In the genomic region with DNA sequence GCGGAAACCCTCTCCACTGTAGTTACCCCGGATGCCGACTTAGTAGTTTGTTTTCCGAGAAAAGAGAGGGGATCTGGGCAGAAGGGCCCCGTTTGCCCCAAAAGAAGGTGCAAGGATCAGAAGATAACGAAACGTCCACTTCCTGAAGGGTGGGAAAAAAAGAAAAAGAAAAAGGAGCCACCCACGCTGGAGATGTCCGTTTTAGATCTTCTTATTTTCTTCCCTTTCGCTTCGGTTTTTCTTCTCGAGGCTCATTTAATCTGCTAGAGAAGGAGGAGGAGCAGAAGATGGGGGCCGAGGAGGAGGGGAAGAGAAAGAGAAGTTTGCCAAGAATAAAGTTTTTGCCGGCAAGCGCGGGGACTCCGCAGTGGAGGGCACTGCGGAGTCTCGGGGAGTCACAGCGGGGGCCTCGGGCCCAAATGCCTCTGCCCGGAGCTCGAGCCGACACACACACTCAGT, we compare ENCODE assay signal across 8 cellular contexts. TPM values are rescaled to one million over a fixed set of nuclear protein-coding genes. Genes with fewer than 3 reads are reported as not detected.
A peak's percentile ranks its signal among the peaks of the same experiment; 100 is the strongest.
DNase-seq lines count a peak whose midpoint lies in the region; ATAC-seq and TF ChIP-seq lines count a peak whose summit lies in the region.

No MANE protein-coding gene starts in this region.

- H3K4me3 ChIP-seq in spleen, result peak overlapping the region; percentile 50 to 80 (median 62)
- no peak overlapping the region for H3K4me3 ChIP-seq in Karpas-422 (ENCODE audit: low read length)

- intact Hi-C loops in spleen (cut with DNase I; ENCODE audit: low total_unique reads), result no loop called here

- WGBS in spleen, 5 donors, result 0 to 1% (median 1%) methylated on average over 24 of the region's 24 CpGs

- H3K9me3 ChIP-seq in spleen (no peaks in the 10 kb centered on the region), Karpas-422 (ENCODE audit: low read length) (no peaks in the 10 kb centered on the region)

- H4K20me1 ChIP-seq in Karpas-422 (ENCODE audit: insufficient read depth, low read depth, low read length), result no peaks in the 10 kb centered on the region

- H3K36me3 ChIP-seq in spleen, result no peaks in the 10 kb centered on the region
- no peaks in the 10 kb centered on the region for H3K36me3 ChIP-seq in Karpas-422 (ENCODE audit: insufficient read depth, low read length)

- no peak for TF ChIP-seq POLR2A in spleen (IDR thresholded peaks at IDR 0.05)

- DNase-seq in activated naive CD4-positive, alpha-beta T cell treated with anti-CD3 and anti-CD28 coated beads, Interleukin-2, amount 10 ng/mL, durations not matched to agents 7 days and 5 days, result peak; percentile 63
- DNase-seq in activated naive CD4-positive, alpha-beta T cell treated with anti-CD3 and anti-CD28 coated beads, Interleukin-2, amount 50 U/mL, for 16 hours, result no peak
- DNase-seq in glutamatergic neuron (no peak), spleen (no peak), NCI-H774 (lab: John Stamatoyannopoulos, UW) (no peak), Karpas-422 (no peak)

- H3K4me1 ChIP-seq in spleen (peaks cover 31 to 77% (median 55%) of the 10 kb centered on the region in 6 donors), Karpas-422 (ENCODE audit: low read length) (no peaks in the 10 kb centered on the region)

- peaks cover 37% of the 10 kb centered on the region for H3K36me3 Mint-ChIP-seq in activated naive CD4-positive, alpha-beta T cell treated with anti-CD3 and anti-CD28 coated beads, Interleukin-2, amount 10 ng/mL, durations not matched to agents 7 days and 5 days
- no peaks in the 10 kb centered on the region for H3K36me3 Mint-ChIP-seq in glutamatergic neuron (ENCODE audit: unreplicated experiment)

- no peak overlapping the region for H3K9ac ChIP-seq in Karpas-422 (ENCODE audit: low read length)

- no peaks in the 10 kb centered on the region for H3K9me3 Mint-ChIP-seq in activated naive CD4-positive, alpha-beta T cell treated with anti-CD3 and anti-CD28 coated beads, Interleukin-2, amount 10 ng/mL, durations not matched to agents 7 days and 5 days
- H3K9me3 Mint-ChIP-seq in glutamatergic neuron (ENCODE audit: unreplicated experiment), result peaks cover 13% of the 10 kb centered on the region

- H3K27ac Mint-ChIP-seq in activated naive CD4-positive, alpha-beta T cell treated with anti-CD3 and anti-CD28 coated beads, Interleukin-2, amount 10 ng/mL, durations not matched to agents 7 days and 5 days, result peak overlapping the region; percentile 97
- no peak overlapping the region for H3K27ac Mint-ChIP-seq in glutamatergic neuron (ENCODE audit: unreplicated experiment)

- H3K4me1 Mint-ChIP-seq in activated naive CD4-positive, alpha-beta T cell treated with anti-CD3 and anti-CD28 coated beads, Interleukin-2, amount 10 ng/mL, durations not matched to agents 7 days and 5 days, result peaks cover 30% of the 10 kb centered on the region
- peaks cover 22% of the 10 kb centered on the region for H3K4me1 Mint-ChIP-seq in glutamatergic neuron (ENCODE audit: low read depth, unreplicated experiment)

- H3K27me3 ChIP-seq in spleen (replicated peaks in 1 of 7) (peaks cover 0 to 98% (median 78%) of the 10 kb centered on the region in 7 donors), Karpas-422 (ENCODE audit: low read length) (no peaks in the 10 kb centered on the region)

- H2AFZ ChIP-seq in Karpas-422 (ENCODE audit: low read length), result no peak overlapping the region

- H3K4me3 Mint-ChIP-seq in activated naive CD4-positive, alpha-beta T cell treated with anti-CD3 and anti-CD28 coated beads, Interleukin-2, amount 10 ng/mL, durations not matched to agents 7 days and 5 days, result peak overlapping the region; percentile 98
- peak overlapping the region; percentile 87 for H3K4me3 Mint-ChIP-seq in glutamatergic neuron (ENCODE audit: unreplicated experiment)

- H3K27ac ChIP-seq in VCaP, result peak overlapping the region; percentile 93
- peak overlapping the region in 7 of 8 donors; percentile 33 to 78 (median 58) for H3K27ac ChIP-seq in spleen
- no peak overlapping the region for H3K27ac ChIP-seq in Karpas-422 (ENCODE audit: low read length)

- ATAC-seq in HG03442 (IDR thresholded peaks at IDR 0.05; ENCODE audit: unreplicated experiment), result no peak

- CTCF ChIA-PET in activated naive CD4-positive, alpha-beta T cell treated with anti-CD3 and anti-CD28 coated beads, Interleukin-2, amount 10 ng/mL, durations not matched to agents 7 days and 5 days (lab: Charles Lee), result interaction anchor here (0.6 to 1.2 kb wide), 3 partner anchors 50 to 343 kb away, joined by 3 to 4 read pairs (median 3); no protein-coding TSS in a partner anchor

- H3K4me2 ChIP-seq in Karpas-422 (ENCODE audit: low read depth, low read length, poor library complexity, severe bottlenecking), result no peak overlapping the region

- H3K9me2 ChIP-seq in Karpas-422 (replicated peaks; ENCODE audit: insufficient read depth, low read length), result no peaks in the 10 kb centered on the region

- TF ChIP-seq CTCF in VCaP (conservative IDR thresholded peaks at IDR 0.05) (no peak), glutamatergic neuron (IDR thresholded peaks at IDR 0.05; ENCODE audit: partially characterized antibody, unreplicated experiment) (no peak), spleen (IDR thresholded peaks at IDR 0.05 in 8 of 11, conservative IDR thresholded peaks at IDR 0.05 in 3 of 11) (no peak)

- H3K79me2 ChIP-seq in Karpas-422 (ENCODE audit: low read length), result no peaks in the 10 kb centered on the region

- peaks cover 37% of the 10 kb centered on the region for H3K27me3 Mint-ChIP-seq in activated naive CD4-positive, alpha-beta T cell treated with anti-CD3 and anti-CD28 coated beads, Interleukin-2, amount 10 ng/mL, durations not matched to agents 7 days and 5 days
- H3K27me3 Mint-ChIP-seq in glutamatergic neuron (ENCODE audit: unreplicated experiment), result peaks cover 37% of the 10 kb centered on the region

RNA-seq across cellular contexts. Expression of a gene that starts 0.5 kb away (rescaled TPM):
- 0.98 TPM for total RNA-seq in glutamatergic neuron (ENCODE audit: unreplicated experiment)
- 10 to 100 TPM; 18.6 to 55.4 (median 34.7) TPM for total RNA-seq in spleen
- 10 to 100 TPM in 1 of 3 donors, 1 to 10 TPM in 2; 7.8 to 27.9 (median 9.7) TPM for polyA plus RNA-seq in spleen
- total RNA-seq in Karpas-422 (2014; rRNA removed; shearing (Covaris generic); ENCODE audit: low replicate concordance), result not detected in 2 replicates
